ENCODE assay signal across 2 cellular contexts in genomic region chr3:112631257-112631656, GRCh38.
TF ChIP-seq lines count a peak whose summit lies in the region.

No MANE protein-coding gene starts in this region.

TF ChIP-seq in GM23338, 12 proteins besides CTCF, POLR2A, EP300 and RAD21:
- TF ChIP-seq STAT1 (IDR thresholded peaks at IDR 0.05; ENCODE audit: unreplicated experiment) (no peak), ZNF114 (CRISPR knock-in tag; IDR thresholded peaks at IDR 0.05) (no peak), POLR2AphosphoS5 (IDR thresholded peaks at IDR 0.05; ENCODE audit: low read depth) (no peak), JUNB (IDR thresholded peaks at IDR 0.05; ENCODE audit: unreplicated experiment) (no peak), ZNF331 (CRISPR knock-in tag; IDR thresholded peaks at IDR 0.05; ENCODE audit: low read depth) (no peak), EZH2phosphoT487 (IDR thresholded peaks at IDR 0.05; ENCODE audit: unreplicated experiment) (no peak), ZNF462 (CRISPR knock-in tag; IDR thresholded peaks at IDR 0.05) (no peak), ETS1 (IDR thresholded peaks at IDR 0.05) (no peak), REST (IDR thresholded peaks at IDR 0.05; ENCODE audit: unreplicated experiment) (no peak), CREB1 (CRISPR knock-in tag; IDR thresholded peaks at IDR 0.05; ENCODE audit: low read depth) (no peak), NANOG (IDR thresholded peaks at IDR 0.05; ENCODE audit: borderline replicate concordance) (no peak), EZH2 (IDR thresholded peaks at IDR 0.05; ENCODE audit: low read depth, unreplicated experiment) (no peak)

TF ChIP-seq in IMR-90, 13 proteins besides CTCF, POLR2A, EP300 and RAD21:
- TF ChIP-seq MAFK (IDR thresholded peaks at IDR 0.05; ENCODE audit: low read depth, low read length): no peak
- TF ChIP-seq CHD1 (IDR thresholded peaks at IDR 0.05; ENCODE audit: low read depth, low read length): no peak
- peak; percentile 78 for TF ChIP-seq CEBPB (IDR thresholded peaks at IDR 0.05; ENCODE audit: low read depth, low read length)
- no peak for TF ChIP-seq RCOR1 (IDR thresholded peaks at IDR 0.05; ENCODE audit: insufficient replicate concordance, low read length)
- TF ChIP-seq MXI1 (IDR thresholded peaks at IDR 0.05; ENCODE audit: borderline replicate concordance, low read depth, low read length): no peak
